In the genomic region with DNA sequence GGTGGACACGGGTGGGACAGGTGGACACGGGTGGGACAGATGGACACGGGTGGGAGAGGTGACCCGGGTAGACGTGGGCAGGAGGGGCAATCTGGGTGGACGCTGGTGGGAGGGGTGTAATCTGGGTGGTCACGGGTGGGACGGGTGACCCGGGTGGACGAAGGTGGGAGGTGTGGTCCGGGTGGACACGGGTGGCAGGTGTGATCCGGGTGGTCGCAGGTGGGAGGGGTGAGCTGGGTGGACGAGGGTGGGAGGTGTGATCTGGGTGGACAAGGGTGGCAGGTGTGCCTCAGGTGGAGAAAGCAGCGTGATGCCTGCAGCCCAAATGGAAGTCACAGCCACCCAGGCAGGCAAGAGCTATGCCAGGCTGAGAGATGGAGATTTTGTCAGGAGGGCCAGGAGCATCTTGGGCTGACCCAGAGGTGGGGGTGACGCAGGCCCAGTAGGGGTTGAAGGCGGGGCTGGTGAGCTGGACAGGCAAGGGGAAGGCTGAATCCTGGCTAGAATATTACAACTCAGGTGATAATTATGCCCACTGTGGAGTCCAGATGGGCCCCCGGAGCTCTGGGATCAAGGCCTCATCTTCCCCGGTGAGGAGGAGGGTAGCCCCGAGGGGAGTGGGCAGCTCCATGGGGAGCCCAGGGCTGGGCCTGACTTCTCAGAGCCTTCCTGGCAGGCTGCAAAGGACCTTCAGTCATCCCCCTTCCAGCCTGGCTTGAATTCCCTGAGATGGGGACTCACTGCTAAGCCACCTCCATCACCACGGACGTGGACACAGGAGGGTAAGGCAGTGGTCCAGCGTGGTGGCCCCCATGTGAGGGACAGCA, we compare ENCODE assay signal across 18 cellular contexts.
DNase-seq lines count a peak whose midpoint lies in the region; ATAC-seq, FAIRE-seq and TF ChIP-seq lines count a peak whose summit lies in the region.
"Had no signal": no experiment of that assay in that cellular context is flagged by ENCODE, and none has a peak within 500 bp of the region (broad histone marks: within the 10 kb centered on the region; RNA-seq: fewer than 3 reads in every experiment).

No MANE protein-coding gene starts in this region.

- POLR2A ChIA-PET in K562 (lab: Yijun Ruan, JAX): no interaction called here

- 0 out of 2 replicates have a peak, but pooled peaks cover 2% of the 10 kb centered on the region for H4K20me1 ChIP-seq in K562 (replicated peaks; ENCODE audit: control insufficient read depth, insufficient read depth, low read length)

- no peak overlapping the region for H4K8ac ChIP-seq in neuronal stem cell (ENCODE audit: low read depth, low read length)

- in situ Hi-C loops in K562 (cut with MboI): no loop called here

- peaks cover 6% of the 10 kb centered on the region for H3K36me3 Mint-ChIP-seq in natural killer cell treated with Interleukin-12 subunit alpha and Interleukin-12 subunit beta and Interleukin-15 and Interleukin-18, amount 100 ng/mL, for 72 hours
- no peaks in the 10 kb centered on the region for H3K36me3 Mint-ChIP-seq in natural killer cell
- H3K36me3 Mint-ChIP-seq: CD8-positive, alpha-beta T cell had no signal

- DNase-seq in natural killer cell treated with Interleukin-12 subunit alpha and Interleukin-12 subunit beta and Interleukin-15 and Interleukin-18, amount 100 ng/mL, for 72 hours (ENCODE audit: low spot score): peak; percentile 26
- DNase-seq in natural killer cell: no peak
- DNase-seq in K562 (ENCODE audit: extremely low read depth in 1 of 4, low spot score in 3 of 4): no peak
- DNase-seq in neuronal stem cell (ENCODE audit: low spot score): no peak
- DNase-seq: ACHN; CD8-positive, alpha-beta T cell; DND-41; GDM1; GOT3; Kasumi-1; NCI-H1105 treated with DMSO at 0.1 percent for 48 hours; NCI-H187; NCI-H69; PC-3; SHP77 had no signal

- no peak overlapping the region for H2BK12ac ChIP-seq in neuronal stem cell (ENCODE audit: low read length)

- under 1% methylated on average over 20 of the region's 24 CpGs for WGBS in K562 (ENCODE audit: insufficient coverage, low coverage, missing lambda C conversion rate)
- no CpG with 5 or more reads among the region's 24 CpGs for WGBS in neuronal stem cell (ENCODE audit: extremely low coverage in 2 of 2, insufficient read length in 2 of 2, insufficient replicate concordance in 1 of 2), 2 donors

- no peak for TF ChIP-seq EP300 in K562 (IDR thresholded peaks at IDR 0.05; ENCODE audit: low read length)

- H3K27ac Mint-ChIP-seq in natural killer cell treated with Interleukin-12 subunit alpha and Interleukin-12 subunit beta and Interleukin-15 and Interleukin-18, amount 100 ng/mL, for 72 hours: no peak overlapping the region
- no peak overlapping the region for H3K27ac Mint-ChIP-seq in natural killer cell
- H3K27ac Mint-ChIP-seq: CD8-positive, alpha-beta T cell had no signal

- intact Hi-C loops in natural killer cell (cut with micrococcal nuclease): no loop called here
- intact Hi-C loops in K562 (cut with micrococcal nuclease): no loop called here

- no peak overlapping the region for H3K4ac ChIP-seq in neuronal stem cell (ENCODE audit: low read length)

- no peak overlapping the region for H4K91ac ChIP-seq in neuronal stem cell (ENCODE audit: low read depth, low read length, poor library complexity)

- H3K4me1 ChIP-seq in K562 (replicated peaks in 1 of 2; ENCODE audit: control insufficient read depth in 2 of 2, insufficient read depth in 2 of 2, low read length in 2 of 2) (peaks cover 0 to 9% of the 10 kb centered on the region in 2 experiments; a peak in 2 of 5 replicates), neuronal stem cell (ENCODE audit: control insufficient read depth in 2 of 2, insufficient read depth in 1 of 2, low read depth in 1 of 2, low read length in 2 of 2) (peaks cover 0 to 21% of the 10 kb centered on the region in 2 donors)

- H3K14ac ChIP-seq in neuronal stem cell (ENCODE audit: low read length): peak overlapping the region; percentile 17

- H3K79me1 ChIP-seq in neuronal stem cell (ENCODE audit: low read depth, low read length): peaks cover 2% of the 10 kb centered on the region

- H3K4me2 ChIP-seq in K562 (ENCODE audit: insufficient read depth, low read length) (no peak overlapping the region), neuronal stem cell (ENCODE audit: insufficient read depth, low read length, poor library complexity, severe bottlenecking) (no peak overlapping the region)

- no TSS peak for BruUV-seq in K562 (replicated peaks; lab: Mats Ljungman, UMichigan)

- peaks cover 21 to 23% of the 10 kb centered on the region in 2 donors for H3K27me3 Mint-ChIP-seq in natural killer cell treated with Interleukin-12 subunit alpha and Interleukin-12 subunit beta and Interleukin-15 and Interleukin-18, amount 100 ng/mL, for 72 hours
- H3K27me3 Mint-ChIP-seq in natural killer cell (ENCODE audit: low read depth in 2 of 2): peaks cover 34 to 49% of the 10 kb centered on the region in 2 donors

- H3K4me1 Mint-ChIP-seq in natural killer cell treated with Interleukin-12 subunit alpha and Interleukin-12 subunit beta and Interleukin-15 and Interleukin-18, amount 100 ng/mL, for 72 hours (ENCODE audit: low read depth in 2 of 2): peaks cover 6 to 8% of the 10 kb centered on the region in 2 donors
- H3K4me1 Mint-ChIP-seq in natural killer cell: peaks cover 0 to 7% of the 10 kb centered on the region in 2 donors

- H2AFZ ChIP-seq in K562 (ENCODE audit: low read depth, low read length) (no peak overlapping the region), neuronal stem cell (ENCODE audit: low read length) (no peak overlapping the region)

- peak overlapping the region; percentile 62 for H3K18ac ChIP-seq in neuronal stem cell (ENCODE audit: low read length)

- peak overlapping the region; percentile 55 for H2BK5ac ChIP-seq in neuronal stem cell (ENCODE audit: low read length)

- TF ChIP-seq POLR2A in K562 (conservative IDR thresholded peaks at IDR 0.05): no peak

- no peaks in the 10 kb centered on the region for H3K9me1 ChIP-seq in K562 (ENCODE audit: control insufficient read depth, insufficient read depth, low read length)

- no peak for FAIRE-seq in K562 (lab: Jason Lieb, UNC)

- H3K27me3 ChIP-seq in K562 (ENCODE audit: control insufficient read depth in 2 of 2, insufficient read depth in 2 of 2, low read length in 2 of 2) (peaks cover 13 to 91% of the 10 kb centered on the region in 2 experiments; a peak in 4 of 5 replicates), neuronal stem cell (ENCODE audit: control insufficient read depth in 3 of 3, insufficient read depth in 3 of 3, low read depth in 1 of 3, low read length in 3 of 3) (peaks cover 3 to 65% (median 16%) of the 10 kb centered on the region in 3 experiments)

- no peaks in the 10 kb centered on the region for H3K9me3 ChIP-seq in K562 (replicated peaks; ENCODE audit: control insufficient read depth, insufficient read depth, low read depth, low read length)
- H3K9me3 ChIP-seq in neuronal stem cell (replicated peaks in 1 of 2; ENCODE audit: control insufficient read depth in 2 of 2, insufficient read depth in 1 of 2, low read depth in 1 of 2, low read length in 2 of 2): peaks cover 0 to 2% of the 10 kb centered on the region in 2 donors

- CTCF ChIA-PET in K562 (lab: Yijun Ruan, JAX; ENCODE audit: low intra/inter-chr PET ratio): no interaction called here

- TF ChIP-seq CTCF in natural killer cell (IDR thresholded peaks at IDR 0.05): no peak
- no peak for TF ChIP-seq CTCF in K562 (IDR thresholded peaks at IDR 0.05 in 2 of 3, conservative IDR thresholded peaks at IDR 0.05 in 1 of 3; ENCODE audit: insufficient read depth in 2 of 3, low read depth in 1 of 3, low read length in 3 of 3)

- H3K23ac ChIP-seq in neuronal stem cell (ENCODE audit: low read depth, low read length, poor library complexity): peak overlapping the region; percentile 62

- no peak for ATAC-seq in natural killer cell treated with Interleukin-12 subunit alpha and Interleukin-12 subunit beta and Interleukin-15 and Interleukin-18, amount 100 ng/mL, for 72 hours
- ATAC-seq in natural killer cell (no peak), K562 (no peak), HG03457 (IDR thresholded peaks at IDR 0.05; ENCODE audit: unreplicated experiment) (no peak), HG02970 (IDR thresholded peaks at IDR 0.05; ENCODE audit: low FRiP score, unreplicated experiment) (no peak), HG03565 (IDR thresholded peaks at IDR 0.05; ENCODE audit: unreplicated experiment) (no peak)
- ATAC-seq: CD8-positive, alpha-beta T cell; PC-3 had no signal

- no peak overlapping the region for H3K4me3 Mint-ChIP-seq in natural killer cell treated with Interleukin-12 subunit alpha and Interleukin-12 subunit beta and Interleukin-15 and Interleukin-18, amount 100 ng/mL, for 72 hours
- no peak overlapping the region for H3K4me3 Mint-ChIP-seq in natural killer cell
- H3K4me3 Mint-ChIP-seq: CD8-positive, alpha-beta T cell had no signal

- H2AK5ac ChIP-seq in neuronal stem cell (ENCODE audit: low read depth, low read length): peak overlapping the region; percentile 76

- H3K9me3 Mint-ChIP-seq in natural killer cell treated with Interleukin-12 subunit alpha and Interleukin-12 subunit beta and Interleukin-15 and Interleukin-18, amount 100 ng/mL, for 72 hours: no peaks in the 10 kb centered on the region
- H3K9me3 Mint-ChIP-seq in natural killer cell: no peaks in the 10 kb centered on the region
- H3K9me3 Mint-ChIP-seq: CD8-positive, alpha-beta T cell had no signal

- peak overlapping the region; percentile 38 for H2BK15ac ChIP-seq in neuronal stem cell (ENCODE audit: low read length)

- no peak overlapping the region for H3K9ac ChIP-seq in K562 (ENCODE audit: insufficient read depth in 1 of 2, low read depth in 2 of 2, low read length in 2 of 2)
- peak overlapping the region; percentile 9 for H3K9ac ChIP-seq in neuronal stem cell (ENCODE audit: low read depth, low read length, poor library complexity)

- H3K36me3 ChIP-seq in K562 (ENCODE audit: control insufficient read depth, insufficient read depth, low read length) (no peaks in the 10 kb centered on the region), neuronal stem cell (replicated peaks in 1 of 2; ENCODE audit: control insufficient read depth in 2 of 2, insufficient read depth in 2 of 2, low read length in 2 of 2) (no peaks in the 10 kb centered on the region)

- no peaks in the 10 kb centered on the region for H3K79me2 ChIP-seq in K562 (ENCODE audit: control insufficient read depth, insufficient read depth, low read length)

- TF ChIP-seq RAD21 in K562 (CRISPR knock-in tag; conservative IDR thresholded peaks at IDR 0.05 in 1 of 2, IDR thresholded peaks at IDR 0.05 in 1 of 2): no peak

- peak overlapping the region; percentile 10 for H2BK120ac ChIP-seq in neuronal stem cell (ENCODE audit: low read depth, low read length)

- H3K27ac ChIP-seq in K562 (ENCODE audit: extremely low read depth, low read depth, low read length) (no peak overlapping the region), neuronal stem cell (replicated peaks; ENCODE audit: low read length) (no peak overlapping the region)

- H3K4me3 ChIP-seq in K562 (no peak overlapping the region), neuronal stem cell (ENCODE audit: low read length in 2 of 2) (no peak overlapping the region)

TF ChIP-seq in K562, 482 proteins besides CTCF, POLR2A, EP300 and RAD21:
- peak; percentile 52; the same call in 1 of the 2 replicates for TF ChIP-seq SAFB (IDR thresholded peaks at IDR 0.05; ENCODE audit: borderline replicate concordance, low read depth, low read length)
- TF ChIP-seq IRF2 (CRISPR knock-in tag; IDR thresholded peaks at IDR 0.05): no peak
TF ChIP-seq in K562: peak in this region for 1.
